27 cellular contexts compared by ENCODE assay signal in genomic region chr19:14770136-14770535, GRCh38. TPM values are rescaled to one million over a fixed set of nuclear protein-coding genes. Genes with fewer than 3 reads are reported as not detected.
"Had no signal": no experiment of that assay in that cellular context is flagged by ENCODE, and none has a peak within 500 bp of the region (broad histone marks: within the 10 kb centered on the region; RNA-seq: fewer than 3 reads in every experiment).

No MANE protein-coding gene starts in this region.

- H3K9me3 ChIP-seq: esophagus muscularis mucosa, heart right ventricle, lower lobe of right lung, neutrophil, prostate gland, right atrium auricular region, stomach, thyroid gland had no signal

- H3K4me1 ChIP-seq: esophagus muscularis mucosa, lower lobe of right lung, prostate gland, right atrium auricular region, stomach, thyroid gland had no signal

- H3K9me3 Mint-ChIP-seq: natural killer cell treated with Interleukin-12 subunit alpha and Interleukin-12 subunit beta and Interleukin-15 and Interleukin-18, amount 100 ng/mL, for 72 hours; neural crest cell; stimulated activated effector memory CD8-positive, alpha-beta T cell treated with anti-CD3 and anti-CD28 coated beads, Interleukin-12 subunit alpha, Interleukin-12 subunit beta, amount 100 ng/mL, for 72 hours had no signal

- H3K27ac ChIP-seq: coronary artery, esophagus muscularis mucosa, heart right ventricle, lower lobe of right lung, neutrophil, prostate gland, right atrium auricular region, stomach, thyroid gland had no signal

- H3K36me3 ChIP-seq: esophagus muscularis mucosa, prostate gland, right atrium auricular region, thyroid gland had no signal

- DNase-seq: dermis blood vessel endothelial cell; effector memory CD4-positive, alpha-beta T cell; foreskin melanocyte; glutamatergic neuron; heart right ventricle; hippocampal formation; left ventricle myocardium superior; naive B cell; stimulated activated CD4-positive, alpha-beta T cell treated with anti-CD3 and anti-CD28 coated beads, Interleukin-12 subunit alpha, Interleukin-12 subunit beta, amount 100 ng/mL, for 4 hours; stimulated activated CD4-positive, alpha-beta T cell treated with anti-CD3 and anti-CD28 coated beads, Interleukin-1b, Interleukin-23, amount 100 ng/mL, for 48 hours; stimulated activated CD4-positive, alpha-beta T cell treated with anti-CD3 and anti-CD28 coated beads, Interleukin-4, amount 100 ng/mL, for 1 hour; stimulated activated naive CD4-positive, alpha-beta T cell treated with Interleukin-2 at 50 U/mL for 16 hours; stomach; thyroid gland; trophoblast cell had no signal

- H3K4me3 ChIP-seq: coronary artery, esophagus muscularis mucosa, heart right ventricle, lower lobe of right lung, prostate gland, right atrium auricular region, smooth muscle cell, stomach, thyroid gland had no signal

- H3K27me3 ChIP-seq: neutrophil, right atrium auricular region, thyroid gland had no signal

- H3K36me3 Mint-ChIP-seq: naive B cell; natural killer cell treated with Interleukin-12 subunit alpha and Interleukin-12 subunit beta and Interleukin-15 and Interleukin-18, amount 100 ng/mL, for 72 hours had no signal

- H3K27ac Mint-ChIP-seq: stimulated activated effector memory CD8-positive, alpha-beta T cell treated with anti-CD3 and anti-CD28 coated beads, Interleukin-12 subunit alpha, Interleukin-12 subunit beta, amount 100 ng/mL, for 72 hours had no signal

- H3K4me2 ChIP-seq: smooth muscle cell had no signal

- H3K4me1 Mint-ChIP-seq: neural crest cell had no signal

- ATAC-seq: heart right ventricle; left ventricle myocardium superior; lower lobe of right lung; natural killer cell treated with Interleukin-12 subunit alpha and Interleukin-12 subunit beta and Interleukin-15 and Interleukin-18, amount 100 ng/mL, for 72 hours; sciatic nerve; stimulated activated effector memory CD8-positive, alpha-beta T cell treated with anti-CD3 and anti-CD28 coated beads, Interleukin-12 subunit alpha, Interleukin-12 subunit beta, amount 100 ng/mL, for 72 hours had no signal

- H3K4me3 Mint-ChIP-seq: natural killer cell treated with Interleukin-12 subunit alpha and Interleukin-12 subunit beta and Interleukin-15 and Interleukin-18, amount 100 ng/mL, for 72 hours; neural crest cell; stimulated activated effector memory CD8-positive, alpha-beta T cell treated with anti-CD3 and anti-CD28 coated beads, Interleukin-12 subunit alpha, Interleukin-12 subunit beta, amount 100 ng/mL, for 72 hours had no signal

RNA-seq across cellular contexts. Expression of gene ADGRE2, which starts 8.2 kb away (rescaled TPM):
- total RNA-seq: endothelial cell of umbilical vein, neural crest cell had no signal
